ENCODE assay signal across 8 cellular contexts in genomic region chr20:2873010-2873746, GRCh38. TPM values are rescaled to one million over a fixed set of nuclear protein-coding genes. Genes with fewer than 3 reads are reported as not detected.
DNase-seq lines count a peak whose midpoint lies in the region; ATAC-seq and TF ChIP-seq lines count a peak whose summit lies in the region.

TSS of gene PTPRA (plus strand) at chr20:2873481. CDS start at chr20:2964278, 90,797 bp downstream.

- no peaks in the 10 kb centered on the region for H3K27me3 ChIP-seq in liver (ENCODE audit: control insufficient read depth in 4 of 4, insufficient read depth in 4 of 4, low read length in 3 of 4)

- peaks cover 4 to 28% (median 21%) of the 10 kb centered on the region in 4 donors for H3K4me1 ChIP-seq in liver (ENCODE audit: control insufficient read depth in 4 of 4, insufficient read depth in 4 of 4, low read length in 3 of 4)

- peak within 1 kb of the TSS; percentile 75 to 91 (median 78) for H3K4me3 ChIP-seq in liver (ENCODE audit: low read depth in 1 of 3, low read length in 3 of 3)

- peak within 1 kb of the TSS; percentile 59 to 64 for H3K9ac ChIP-seq in liver (ENCODE audit: low read depth in 1 of 2, low read length in 2 of 2)

- TF ChIP-seq CTCF in C4-2B (conservative IDR thresholded peaks at IDR 0.05) (no peak), liver (IDR thresholded peaks at IDR 0.05; ENCODE audit: low read depth, low read length, missing input control) (no peak)

- no peaks in the 10 kb centered on the region for H3K9me3 ChIP-seq in liver (ENCODE audit: control insufficient read depth in 4 of 4, low read length in 3 of 4)

- no peak for TF ChIP-seq RAD21 in liver (IDR thresholded peaks at IDR 0.05)

- peak within 1 kb of the TSS; percentile 76 for H3K27ac ChIP-seq in C4-2B
- peak within 1 kb of the TSS in 1 of 2 donors; percentile 25 for H3K27ac ChIP-seq in liver (ENCODE audit: low read depth in 1 of 2, low read length in 2 of 2)

- no peaks in the 10 kb centered on the region for H3K36me3 ChIP-seq in liver (ENCODE audit: control insufficient read depth in 4 of 4, insufficient read depth in 3 of 4, low read depth in 1 of 4, low read length in 3 of 4)

- DNase-seq in NCI-H748 (lab: John Stamatoyannopoulos, UW; ENCODE audit: unreplicated experiment): peak; percentile 98
- DNase-seq in activated CD4-positive, alpha-beta T cell treated with anti-CD3 and anti-CD28 coated beads, Interleukin-2, amount 50 U/mL, for 4 hours: peak; percentile 88 to 89
- DNase-seq in dermis blood vessel endothelial cell: peak; percentile 96
- DNase-seq in stimulated activated CD4-positive, alpha-beta T cell treated with anti-CD3 and anti-CD28 coated beads, Interleukin-4, amount 100 ng/mL, for 1 hour: peak; percentile 92

- ATAC-seq in GM19372 (IDR thresholded peaks at IDR 0.05; ENCODE audit: low read depth, unreplicated experiment) (peak; percentile 91), HG03558 (IDR thresholded peaks at IDR 0.05; ENCODE audit: extremely low read depth, unreplicated experiment) (peak; percentile 81)

- under 1% methylated on average over 83 of the region's 83 CpGs for WGBS in liver

TF ChIP-seq in liver, 16 proteins besides CTCF, POLR2A, EP300 and RAD21:
- TF ChIP-seq SP1 (IDR thresholded peaks at IDR 0.05) (peak; percentile 53), JUND (IDR thresholded peaks at IDR 0.05) (no peak)

RNA-seq across cellular contexts. Expression of gene PTPRA, which starts in this region (rescaled TPM):
- 27.9 and 37.1 TPM in 2 replicates for total RNA-seq in dermis blood vessel endothelial cell
- total RNA-seq in liver: 10 to 100 TPM; 20.7 to 24.3 TPM
- polyA plus RNA-seq in liver: 10 to 100 TPM in 1 of 2 donors, 1 to 10 TPM in 1; 8.7 to 10.7 TPM
